ENCODE assay signal across 15 cellular contexts in the genomic region with DNA sequence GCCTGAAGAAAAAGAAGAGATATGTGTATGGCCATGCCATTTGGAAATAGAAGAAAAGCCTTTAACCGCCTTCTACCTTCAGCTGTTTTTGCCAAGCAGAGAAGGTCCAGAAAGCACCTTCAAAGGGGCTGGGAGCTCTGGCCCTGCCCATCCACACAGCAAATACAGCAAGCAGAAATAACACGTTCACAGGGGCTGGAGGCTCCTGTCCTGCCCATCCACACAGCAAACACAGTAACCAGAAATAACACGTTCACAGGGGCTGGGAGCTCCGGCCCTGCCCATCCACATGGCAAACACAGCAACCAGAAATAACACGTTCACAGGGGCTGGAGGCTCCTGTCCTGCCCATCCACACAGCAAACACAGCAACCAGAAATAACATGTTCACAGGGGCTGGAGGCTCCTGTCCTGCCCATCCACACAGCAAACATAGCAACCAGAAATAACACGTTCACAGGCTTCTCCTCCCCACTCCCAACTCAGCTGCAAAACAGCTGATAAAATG.
"Had no signal": no experiment of that assay in that cellular context is flagged by ENCODE, and none has a peak within 500 bp of the region (broad histone marks: within the 10 kb centered on the region; RNA-seq: fewer than 3 reads in every experiment).

No MANE protein-coding gene starts in this region.

- ATAC-seq: gastroesophageal sphincter, heart right ventricle had no signal

- H3K27me3 ChIP-seq: transverse colon had no signal

- H3K4me3 ChIP-seq: gastroesophageal sphincter, heart right ventricle, transverse colon had no signal

- H3K4me1 ChIP-seq: gastroesophageal sphincter, heart right ventricle had no signal

- H3K9me3 ChIP-seq: transverse colon had no signal

- H3K27ac ChIP-seq: gastroesophageal sphincter, heart right ventricle, WERI-Rb-1 had no signal

- H3K36me3 ChIP-seq: gastroesophageal sphincter, heart right ventricle, transverse colon, WERI-Rb-1 had no signal

- DNase-seq: activated CD4-positive, alpha-beta T cell treated with anti-CD3 and anti-CD28 coated beads, Interleukin-2, amount 50 U/mL, for 48 hours; activated naive CD4-positive, alpha-beta T cell treated with anti-CD3 and anti-CD28 coated beads, Interleukin-2, amount 10 ng/mL, durations not matched to agents 7 days and 5 days; activated T-cell treated with anti-CD3 and anti-CD28 coated beads, Interleukin-2, amount 50 U/mL, for 1 hour; erythroblast; heart right ventricle; naive B cell; retina; stimulated activated CD4-positive, alpha-beta T cell treated with anti-CD3 and anti-CD28 coated beads, Interleukin-15, amount 100 ng/mL, for 24 hours; stimulated activated CD4-positive, alpha-beta T cell treated with anti-CD3 and anti-CD28 coated beads, Interleukin-4, amount 100 ng/mL, for 24 hours; stimulated activated CD8-positive, alpha-beta memory T cell treated with anti-CD3 and anti-CD28 coated beads, Interleukin-4, amount 100 ng/mL, for 48 hours; stimulated activated naive CD4-positive, alpha-beta T cell treated with Interleukin-2 at 50 U/mL for 16 hours; T-helper 1 cell; transverse colon; WERI-Rb-1 had no signal
